Comparison of ENCODE assay signal across 8 cellular contexts in genomic region chr1:205313681-205314308, GRCh38. TPM values are rescaled to one million over a fixed set of nuclear protein-coding genes. Genes with fewer than 3 reads are reported as not detected.
DNase-seq lines count a peak whose midpoint lies in the region; ATAC-seq and TF ChIP-seq lines count a peak whose summit lies in the region.
"Had no signal": no experiment of that assay in that cellular context is flagged by ENCODE, and none has a peak within 500 bp of the region (broad histone marks: within the 10 kb centered on the region; RNA-seq: fewer than 3 reads in every experiment).

No MANE protein-coding gene starts in this region.

- CTCF ChIA-PET in activated naive CD4-positive, alpha-beta T cell treated with anti-CD3 and anti-CD28 coated beads for 36 hours (lab: Charles Lee) = interaction anchor here (0.7 to 23.5 kb wide), 9 partner anchors 11 to 86 kb away, joined by 3 to 948 read pairs (median 4); partner anchors contain the start of gene TMCC2

- H3K9me3 Mint-ChIP-seq in activated naive CD4-positive, alpha-beta T cell treated with anti-CD3 and anti-CD28 coated beads for 36 hours = no peaks in the 10 kb centered on the region

- intact Hi-C loops in activated naive CD4-positive, alpha-beta T cell treated with anti-CD3 and anti-CD28 coated beads for 36 hours (cut with micrococcal nuclease) = loop anchor here (1.0 to 10.0 kb wide), 7 partner anchors 8 to 799 kb away; partner anchors contain the start of genes MDM4, NUAK2 and RAB29

- peak overlapping the region; percentile 98 for H3K27ac ChIP-seq in neutrophil

- H3K27me3 Mint-ChIP-seq in activated naive CD4-positive, alpha-beta T cell treated with anti-CD3 and anti-CD28 coated beads for 36 hours (ENCODE audit: low read depth) = no peaks in the 10 kb centered on the region

- H3K4me3 ChIP-seq in neutrophil (ENCODE audit: low read depth in 1 of 2, low read length in 1 of 2) = peak overlapping the region; percentile 63 to 98

- H3K4me1 ChIP-seq in neutrophil (ENCODE audit: control insufficient read depth in 1 of 2, insufficient read depth in 1 of 2, low read depth in 1 of 2, low read length in 1 of 2) = peaks cover 85 to 88% of the 10 kb centered on the region in 2 experiments

- peak; percentile 82 for DNase-seq in NAMALWA (ENCODE audit: low spot score)
- DNase-seq in activated naive CD4-positive, alpha-beta T cell treated with anti-CD3 and anti-CD28 coated beads for 36 hours = peak; percentile 77
- DNase-seq in germinal center (ENCODE audit: low spot score) = peak; percentile 67
- no peak for DNase-seq in NCI-H1694 treated with DMSO at 0.1 percent for 48 hours (lab: John Stamatoyannopoulos, UW)

- H3K9me3 ChIP-seq in neutrophil = peaks cover 7% of the 10 kb centered on the region

- H3K27me3 ChIP-seq in neutrophil = no peaks in the 10 kb centered on the region

- H3K4me3 Mint-ChIP-seq in activated naive CD4-positive, alpha-beta T cell treated with anti-CD3 and anti-CD28 coated beads for 36 hours = peak overlapping the region; percentile 80

- no peak for TF ChIP-seq CTCF in neutrophil (IDR thresholded peaks at IDR 0.05)

- peaks cover 85% of the 10 kb centered on the region for H3K4me1 Mint-ChIP-seq in activated naive CD4-positive, alpha-beta T cell treated with anti-CD3 and anti-CD28 coated beads for 36 hours (ENCODE audit: low read depth)

- H3K27ac Mint-ChIP-seq in activated naive CD4-positive, alpha-beta T cell treated with anti-CD3 and anti-CD28 coated beads for 36 hours = peak overlapping the region; percentile 93

- ATAC-seq in GM19023 (IDR thresholded peaks at IDR 0.05; ENCODE audit: unreplicated experiment) = peak; percentile 41
- no peak for ATAC-seq in HG02973 (IDR thresholded peaks at IDR 0.05; ENCODE audit: unreplicated experiment)

- peaks cover 72% of the 10 kb centered on the region for H3K36me3 ChIP-seq in neutrophil

- peaks cover 20% of the 10 kb centered on the region for H3K36me3 Mint-ChIP-seq in activated naive CD4-positive, alpha-beta T cell treated with anti-CD3 and anti-CD28 coated beads for 36 hours (ENCODE audit: low read depth)

RNA-seq across cellular contexts. Expression of gene NUAK2, which starts 7.8 kb away (rescaled TPM):
- total RNA-seq in activated naive CD4-positive, alpha-beta T cell treated with anti-CD3 and anti-CD28 coated beads for 36 hours = 10 to 100 TPM; 11.2 to 12.2 TPM

RNA-seq across cellular contexts. Expression of gene KLHDC8A, which starts 42.9 kb away (rescaled TPM):
- total RNA-seq in activated naive CD4-positive, alpha-beta T cell treated with anti-CD3 and anti-CD28 coated beads for 36 hours = not detected
- total RNA-seq: T-helper 1 cell treated with Interleukin-12 subunit alpha and Interleukin-12 subunit beta and Interleukin-4 antibody, amounts not matched to agents 30 ng/mL and 1 ng/mL, for 36 hours had no signal
